1 cellular context compared by ENCODE assay signal in genomic region chr2:134202361-134202760, GRCh38.
TF ChIP-seq lines count a peak whose summit lies in the region.

No MANE protein-coding gene starts in this region.

TF ChIP-seq in WTC11, 78 proteins besides CTCF, POLR2A, EP300 and RAD21 (continued from another document):
- TF ChIP-seq, protein P1, sequence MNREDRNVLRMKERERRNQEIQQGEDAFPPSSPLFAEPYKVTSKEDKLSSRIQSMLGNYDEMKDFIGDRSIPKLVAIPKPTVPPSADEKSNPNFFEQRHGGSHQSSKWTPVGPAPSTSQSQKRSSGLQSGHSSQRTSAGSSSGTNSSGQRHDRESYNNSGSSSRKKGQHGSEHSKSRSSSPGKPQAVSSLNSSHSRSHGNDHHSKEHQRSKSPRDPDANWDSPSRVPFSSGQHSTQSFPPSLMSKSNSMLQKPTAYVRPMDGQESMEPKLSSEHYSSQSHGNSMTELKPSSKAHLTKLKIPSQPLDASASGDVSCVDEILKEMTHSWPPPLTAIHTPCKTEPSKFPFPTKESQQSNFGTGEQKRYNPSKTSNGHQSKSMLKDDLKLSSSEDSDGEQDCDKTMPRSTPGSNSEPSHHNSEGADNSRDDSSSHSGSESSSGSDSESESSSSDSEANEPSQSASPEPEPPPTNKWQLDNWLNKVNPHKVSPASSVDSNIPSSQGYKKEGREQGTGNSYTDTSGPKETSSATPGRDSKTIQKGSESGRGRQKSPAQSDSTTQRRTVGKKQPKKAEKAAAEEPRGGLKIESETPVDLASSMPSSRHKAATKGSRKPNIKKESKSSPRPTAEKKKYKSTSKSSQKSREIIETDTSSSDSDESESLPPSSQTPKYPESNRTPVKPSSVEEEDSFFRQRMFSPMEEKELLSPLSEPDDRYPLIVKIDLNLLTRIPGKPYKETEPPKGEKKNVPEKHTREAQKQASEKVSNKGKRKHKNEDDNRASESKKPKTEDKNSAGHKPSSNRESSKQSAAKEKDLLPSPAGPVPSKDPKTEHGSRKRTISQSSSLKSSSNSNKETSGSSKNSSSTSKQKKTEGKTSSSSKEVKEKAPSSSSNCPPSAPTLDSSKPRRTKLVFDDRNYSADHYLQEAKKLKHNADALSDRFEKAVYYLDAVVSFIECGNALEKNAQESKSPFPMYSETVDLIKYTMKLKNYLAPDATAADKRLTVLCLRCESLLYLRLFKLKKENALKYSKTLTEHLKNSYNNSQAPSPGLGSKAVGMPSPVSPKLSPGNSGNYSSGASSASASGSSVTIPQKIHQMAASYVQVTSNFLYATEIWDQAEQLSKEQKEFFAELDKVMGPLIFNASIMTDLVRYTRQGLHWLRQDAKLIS (CRISPR knock-in tag; IDR thresholded peaks at IDR 0.05; ENCODE audit: borderline replicate concordance), result no peak
- TF ChIP-seq PRRX2 (CRISPR knock-in tag; IDR thresholded peaks at IDR 0.05), result no peak
- TF ChIP-seq, protein P2, sequence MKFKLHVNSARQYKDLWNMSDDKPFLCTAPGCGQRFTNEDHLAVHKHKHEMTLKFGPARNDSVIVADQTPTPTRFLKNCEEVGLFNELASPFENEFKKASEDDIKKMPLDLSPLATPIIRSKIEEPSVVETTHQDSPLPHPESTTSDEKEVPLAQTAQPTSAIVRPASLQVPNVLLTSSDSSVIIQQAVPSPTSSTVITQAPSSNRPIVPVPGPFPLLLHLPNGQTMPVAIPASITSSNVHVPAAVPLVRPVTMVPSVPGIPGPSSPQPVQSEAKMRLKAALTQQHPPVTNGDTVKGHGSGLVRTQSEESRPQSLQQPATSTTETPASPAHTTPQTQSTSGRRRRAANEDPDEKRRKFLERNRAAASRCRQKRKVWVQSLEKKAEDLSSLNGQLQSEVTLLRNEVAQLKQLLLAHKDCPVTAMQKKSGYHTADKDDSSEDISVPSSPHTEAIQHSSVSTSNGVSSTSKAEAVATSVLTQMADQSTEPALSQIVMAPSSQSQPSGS (CRISPR knock-in tag; IDR thresholded peaks at IDR 0.05; ENCODE audit: borderline replicate concordance, low read depth), result no peak
